16 cellular contexts compared by ENCODE assay signal in the genomic region with DNA sequence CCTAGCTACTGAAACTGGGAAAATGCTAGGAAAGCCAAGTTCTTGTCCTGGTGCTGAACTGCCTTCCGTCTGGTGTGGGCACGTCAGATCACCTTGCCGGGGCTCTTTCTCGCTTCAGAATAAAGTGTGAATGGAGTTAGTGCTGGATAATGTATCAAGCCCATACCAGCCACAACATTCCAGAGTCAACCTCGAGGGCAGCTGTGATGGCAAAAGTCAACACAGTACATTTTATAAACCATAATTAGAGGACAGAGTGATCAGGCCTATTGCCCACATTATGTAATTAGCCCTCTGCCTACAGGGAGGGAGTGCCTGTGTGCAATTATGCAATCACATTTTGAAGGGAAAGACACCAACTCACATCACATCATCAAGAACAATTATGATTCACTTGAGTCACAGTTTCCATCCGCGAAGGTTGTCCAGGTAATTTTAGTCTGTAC.
A peak's percentile ranks its signal among the peaks of the same experiment; 100 is the strongest.
DNase-seq lines count a peak whose midpoint lies in the region; ATAC-seq and TF ChIP-seq lines count a peak whose summit lies in the region.
"Had no signal": no experiment of that assay in that cellular context is flagged by ENCODE, and none has a peak within 500 bp of the region (broad histone marks: within the 10 kb centered on the region; RNA-seq: fewer than 3 reads in every experiment).

No MANE protein-coding gene starts in this region.

- peak; percentile 6 for DNase-seq in HT-29 (ENCODE audit: low spot score)
- DNase-seq in NCI-H1436 (lab: John Stamatoyannopoulos, UW): peak; percentile 47
- peak; percentile 63 for DNase-seq in mammary epithelial cell
- DNase-seq in myocyte (ENCODE audit: low read depth): peak; percentile 18
- DNase-seq in posterior cingulate gyrus: no peak
- DNase-seq: activated CD4-positive, alpha-beta T cell treated with anti-CD3 and anti-CD28 coated beads, Interleukin-2, amount 50 U/mL, for 1 hour; activated naive CD4-positive, alpha-beta T cell treated with anti-CD3 and anti-CD28 coated beads for 36 hours; NCI-H2029; NCI-H82; sigmoid colon; stimulated activated CD4-positive, alpha-beta T cell treated with anti-CD3 and anti-CD28 coated beads, Interleukin-2, amount 100 ng/mL, for 48 hours; T-helper 1 cell had no signal

- no peaks in the 10 kb centered on the region for H3K36me3 ChIP-seq in mammary epithelial cell (ENCODE audit: insufficient read depth, low read length)
- H3K36me3 ChIP-seq: sigmoid colon had no signal

- H2AFZ ChIP-seq in mammary epithelial cell (ENCODE audit: low read depth, low read length): no peak overlapping the region

- in situ Hi-C loops in mammary epithelial cell (cut with MboI; ENCODE audit: low sequenced_read_pairs in 2 of 2): no loop called here

- CTCF ChIA-PET in mammary epithelial cell (lab: Charles Lee; ENCODE audit: low non-redundant PET): no interaction called here

- TF ChIP-seq CTCF in mammary epithelial cell (conservative IDR thresholded peaks at IDR 0.05 in 1 of 2, IDR thresholded peaks at IDR 0.05 in 1 of 2; ENCODE audit: extremely low read depth in 1 of 2, insufficient read depth in 1 of 2, low read depth in 1 of 2, low read length in 2 of 2): no peak

- intact Hi-C loops in mammary epithelial cell (cut with micrococcal nuclease): no loop called here
- intact Hi-C loops in posterior cingulate gyrus (cut with DNase I): no loop called here

- WGBS in mammary epithelial cell (ENCODE audit: low coverage, missing lambda C conversion rate): 1% methylated on average over 7 of the region's 7 CpGs

- H3K27ac ChIP-seq in mammary epithelial cell (ENCODE audit: insufficient read depth, low read depth, low read length): no peak overlapping the region
- H3K27ac ChIP-seq: dorsolateral prefrontal cortex, sigmoid colon had no signal

- H3K27me3 ChIP-seq in mammary epithelial cell (ENCODE audit: insufficient read depth, low read length): peaks cover 6% of the 10 kb centered on the region
- H3K27me3 ChIP-seq: dorsolateral prefrontal cortex, sigmoid colon had no signal

- dilution Hi-C loops in mammary epithelial cell (cut with HindIII; ENCODE audit: low sequenced_read_pairs): no loop called here

- ATAC-seq in HG03097 (IDR thresholded peaks at IDR 0.05; ENCODE audit: low FRiP score, unreplicated experiment): no peak
- no peak for ATAC-seq in HG03196 (IDR thresholded peaks at IDR 0.05; ENCODE audit: unreplicated experiment)
- ATAC-seq: HCT116 had no signal

- H3K4me1 ChIP-seq in mammary epithelial cell (ENCODE audit: insufficient read depth, low read length): peaks cover 4% of the 10 kb centered on the region

- no TSS peak for BruUV-seq in mammary epithelial cell (replicated peaks; lab: Mats Ljungman, UMichigan)

- H4K20me1 ChIP-seq in mammary epithelial cell (ENCODE audit: insufficient read depth, low read length): no peaks in the 10 kb centered on the region

- no peak overlapping the region for H3K9ac ChIP-seq in mammary epithelial cell (ENCODE audit: insufficient read depth, low read length)

- no peak overlapping the region for H3K4me3 ChIP-seq in mammary epithelial cell (replicated peaks in 1 of 3; ENCODE audit: insufficient read depth in 1 of 3, low read depth in 2 of 3, low read length in 3 of 3)
- H3K4me3 ChIP-seq: dorsolateral prefrontal cortex, sigmoid colon had no signal

- no peak overlapping the region for H3K4me2 ChIP-seq in mammary epithelial cell (ENCODE audit: insufficient read depth, low read depth, low read length)

- no peaks in the 10 kb centered on the region for H3K9me3 ChIP-seq in mammary epithelial cell (replicated peaks; ENCODE audit: insufficient read depth, low read length)
- H3K9me3 ChIP-seq: sigmoid colon had no signal

- H3K79me2 ChIP-seq in mammary epithelial cell (ENCODE audit: insufficient read depth, low read length): no peaks in the 10 kb centered on the region

Comparison
In these comparisons a context has a peak if more than half of its experiments do, and no peak if none do; other contexts are left out.
1. DNase-seq: peak in HT-29 (single experiment), NCI-H1436 (single experiment), mammary epithelial cell (single experiment) and myocyte (single experiment); none in posterior cingulate gyrus (0 of 10).